Comparison of ENCODE assay signal across 8 cellular contexts in the genomic region with DNA sequence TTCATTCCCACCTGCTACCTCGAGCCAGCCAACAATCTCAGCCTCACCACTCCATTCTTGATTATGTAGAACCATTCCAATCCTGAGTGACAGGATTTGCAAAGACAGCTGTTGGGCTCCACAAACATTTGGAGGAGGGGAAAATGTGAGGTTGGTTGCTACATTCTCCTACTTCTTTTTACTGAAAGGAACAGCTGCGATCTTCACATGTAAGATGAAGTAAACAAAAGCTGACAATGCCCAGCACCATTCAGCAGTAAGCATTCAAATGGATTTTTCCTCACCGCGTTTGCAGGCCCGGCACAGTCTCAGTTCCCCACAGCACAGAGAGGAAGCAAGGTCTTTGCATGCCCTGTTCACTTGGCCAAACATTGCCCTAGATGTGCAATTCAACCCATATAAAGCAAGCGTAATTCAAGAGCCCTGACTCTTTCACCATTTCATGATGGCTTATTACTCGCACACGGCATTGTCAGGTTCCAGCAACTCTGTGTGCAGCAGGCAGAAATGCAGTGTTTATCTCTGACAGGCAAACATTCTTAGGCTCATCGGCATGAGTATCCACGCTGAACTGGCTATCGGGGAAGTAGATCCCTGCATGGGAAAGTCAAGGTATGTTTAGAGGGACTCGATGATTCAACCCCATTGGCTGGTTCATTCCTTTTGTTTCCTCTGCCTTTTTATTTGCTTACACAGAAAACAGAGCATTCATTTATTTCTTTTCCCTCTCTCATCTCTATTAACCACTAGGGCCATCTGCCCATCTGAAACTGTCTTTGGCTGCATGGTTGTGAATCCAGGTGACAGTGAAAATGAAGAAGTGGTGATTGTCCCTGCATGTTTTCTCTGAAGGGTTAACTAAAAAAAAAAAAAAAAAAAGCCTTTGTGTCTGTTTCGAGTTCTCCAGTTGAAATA.
A peak's percentile ranks its signal among the peaks of the same experiment; 100 is the strongest.
DNase-seq lines count a peak whose midpoint lies in the region; ATAC-seq, FAIRE-seq and TF ChIP-seq lines count a peak whose summit lies in the region.

No MANE protein-coding gene starts in this region.

- 39% methylated on average over 13 of the region's 13 CpGs; no CpG with 5 or more reads in 1 of the 2 experiments for WGBS in H1 (ENCODE audit: extremely low coverage in 1 of 2, insufficient coverage in 1 of 2, insufficient read length in 1 of 2, insufficient replicate concordance in 2 of 2, low coverage in 1 of 2, low lambda C conversion rate in 2 of 2, missing lambda C conversion rate in 1 of 2), 2 experiments

- H3K14ac ChIP-seq in H1 (ENCODE audit: insufficient read length) = no peak overlapping the region

- H3K23ac ChIP-seq in H1 (ENCODE audit: insufficient read length) = no peak overlapping the region

- peak overlapping the region in 2 of 4 experiments; percentile 8 to 38; a peak in 2 of 8 replicates for H3K4me3 ChIP-seq in H1 (ENCODE audit: extremely low read depth in 1 of 4, insufficient read depth in 2 of 4, low read depth in 3 of 4, low read length in 4 of 4)

- peak overlapping the region; percentile 32 to 70 for H3K4me2 ChIP-seq in H1 (ENCODE audit: insufficient read depth in 1 of 2, low read depth in 2 of 2, low read length in 2 of 2)

- DNase-seq in NCI-H1092 (lab: John Stamatoyannopoulos, UW) = peak; percentile 7
- DNase-seq in H1 (ENCODE audit: low read depth in 1 of 2, low spot score in 2 of 2) = peak; percentile 9 to 49
- peak in 7 of 10 donors; percentile 15 to 86 (median 30) for DNase-seq in posterior cingulate gyrus
- DNase-seq in stimulated activated CD4-positive, alpha-beta T cell treated with anti-CD3 and anti-CD28 coated beads, Interleukin-4, amount 100 ng/mL, for 1 hour = no peak
- DNase-seq in activated gamma-delta T cell (lab: John Stamatoyannopoulos, UW) = no peak
- DNase-seq in DMS79 (lab: John Stamatoyannopoulos, UW) = no peak

- H3K36me3 ChIP-seq in H1 (ENCODE audit: control insufficient read depth in 2 of 4, insufficient read depth in 4 of 4, low read length in 3 of 4) = no peaks in the 10 kb centered on the region

- TF ChIP-seq RAD21 in H1 (IDR thresholded peaks at IDR 0.05 in 1 of 2, conservative IDR thresholded peaks at IDR 0.05 in 1 of 2; ENCODE audit: low read depth in 2 of 2, low read length in 2 of 2) = no peak

- no peak overlapping the region for H2BK15ac ChIP-seq in H1 (ENCODE audit: low read length)

- POLR2A ChIA-PET in H1 (lab: Charles Lee; ENCODE audit: partially characterized antibody) = no interaction called here

- H4K5ac ChIP-seq in H1 (ENCODE audit: insufficient read length, low read depth, low read length) = peak overlapping the region; percentile 7

- peak overlapping the region in 1 of 4 experiments; percentile 10; a peak in 2 of 7 replicates for H3K9ac ChIP-seq in H1 (replicated peaks in 1 of 4; ENCODE audit: extremely low read depth in 1 of 4, low read depth in 3 of 4, low read length in 3 of 4)

- H2BK5ac ChIP-seq in H1 (ENCODE audit: low read depth, low read length) = peak overlapping the region; percentile 84; the same call in 1 of the 2 replicates

- H4K20me1 ChIP-seq in H1 (replicated peaks in 1 of 2; ENCODE audit: control insufficient read depth in 1 of 2, insufficient read depth in 2 of 2, low read length in 2 of 2) = no peaks in the 10 kb centered on the region

- H2BK120ac ChIP-seq in H1 (replicated peaks; ENCODE audit: low read depth, low read length) = peak overlapping the region; percentile 16

- ATAC-seq in GM21529 (IDR thresholded peaks at IDR 0.05; ENCODE audit: unreplicated experiment) = peak; percentile 38

- H3K79me1 ChIP-seq in H1 (ENCODE audit: low read depth, low read length) = no peaks in the 10 kb centered on the region

- TF ChIP-seq EP300 in H1 (IDR thresholded peaks at IDR 0.05; ENCODE audit: borderline replicate concordance in 1 of 2, low read depth in 2 of 2, low read length in 2 of 2) = no peak

- peaks cover 4 to 15% (median 15%) of the 10 kb centered on the region in 4 experiments; a peak in 6 of 7 replicates for H3K4me1 ChIP-seq in H1 (replicated peaks in 1 of 4; ENCODE audit: control insufficient read depth in 3 of 4, insufficient read depth in 4 of 4, low read length in 3 of 4)

- H2BK20ac ChIP-seq in H1 (ENCODE audit: low read length) = peak overlapping the region; percentile 81

- H4K91ac ChIP-seq in H1 (replicated peaks; ENCODE audit: insufficient read length, low read length) = peak overlapping the region; percentile 9

- H3K4ac ChIP-seq in H1 (replicated peaks; ENCODE audit: insufficient read length, low read depth, low read length) = no peak overlapping the region

- H3K9me3 ChIP-seq in H1 (ENCODE audit: insufficient read depth in 2 of 2, low read depth in 1 of 2, low read length in 1 of 2) = no peaks in the 10 kb centered on the region

- H2AFZ ChIP-seq in H1 (ENCODE audit: low read length) = peak overlapping the region; percentile 99

- peak overlapping the region; percentile 90 for H2BK12ac ChIP-seq in H1 (ENCODE audit: low read depth, low read length)

- TF ChIP-seq CTCF in H1 (IDR thresholded peaks at IDR 0.05; ENCODE audit: control extremely low read depth in 1 of 3, insufficient read depth in 1 of 3, low read depth in 1 of 3, low read length in 3 of 3) = no peak

- TF ChIP-seq POLR2A in GM10847 (IDR thresholded peaks at IDR 0.05; ENCODE audit: extremely low read depth, insufficient read length) (peak; percentile 64), H1 (IDR thresholded peaks at IDR 0.05; ENCODE audit: control extremely low read depth in 1 of 2, low read depth in 2 of 2, low read length in 2 of 2) (peak in 1 of 2 experiments; percentile 54; a peak in 1 of 3 replicates)

- no peak overlapping the region; the same call in 1 of the 2 replicates for H2AK5ac ChIP-seq in H1 (ENCODE audit: low read depth, low read length)

- peak overlapping the region; percentile 57; the same call in 1 of the 2 replicates for H4K8ac ChIP-seq in H1 (ENCODE audit: extremely low read depth, insufficient read depth, low read length)

- H3K27ac ChIP-seq in H1 (ENCODE audit: low read depth, low read length) = peak overlapping the region; percentile 84

- peak; percentile 84 for FAIRE-seq in H1 (lab: Jason Lieb, UNC)

- intact Hi-C loops in posterior cingulate gyrus (cut with DNase I) = no loop called here

- no peak overlapping the region for H3K18ac ChIP-seq in H1 (ENCODE audit: extremely low read depth, low read length)

- CTCF ChIA-PET in H1 (lab: Charles Lee; ENCODE audit: partially characterized antibody) = interaction anchor here (0.7 kb wide), 1 partner anchor 1085 kb away, joined by 3 read pairs; no protein-coding TSS in a partner anchor

- H3K79me2 ChIP-seq in H1 (ENCODE audit: control insufficient read depth in 1 of 2, insufficient read depth in 2 of 2, low read length in 2 of 2) = no peaks in the 10 kb centered on the region

- H3K27me3 ChIP-seq in H1 (replicated peaks in 1 of 4; ENCODE audit: control insufficient read depth in 3 of 4, extremely low read depth in 1 of 4, insufficient read depth in 3 of 4, low read length in 3 of 4) = no peaks in the 10 kb centered on the region

- no peaks in the 10 kb centered on the region for H3K23me2 ChIP-seq in H1 (ENCODE audit: low read depth, low read length)

- H3K56ac ChIP-seq in H1 (replicated peaks; ENCODE audit: insufficient read length, low read depth, low read length) = no peak overlapping the region

TF ChIP-seq in H1, 55 proteins besides CTCF, POLR2A, EP300 and RAD21:
- peak in 1 of 2 experiments; percentile 81; a peak in 1 of 4 replicates for TF ChIP-seq HDAC2 (IDR thresholded peaks at IDR 0.05; ENCODE audit: borderline replicate concordance in 1 of 2, low read depth in 2 of 2, low read length in 2 of 2)
- peak; percentile 37; the same call in 1 of the 2 replicates for TF ChIP-seq MAX (IDR thresholded peaks at IDR 0.05)
- no peak for TF ChIP-seq JUND (IDR thresholded peaks at IDR 0.05; ENCODE audit: low read length)
- TF ChIP-seq TCF12 (IDR thresholded peaks at IDR 0.05; ENCODE audit: low read depth, low read length) = peak; percentile 91
- TF ChIP-seq RBBP5 (IDR thresholded peaks at IDR 0.05; ENCODE audit: borderline replicate concordance, low read depth, low read length) = no peak; the same call in 1 of the 2 replicates
- TF ChIP-seq TBP (IDR thresholded peaks at IDR 0.05; ENCODE audit: low read depth, low read length) = peak; percentile 61
- TF ChIP-seq TAF1 (IDR thresholded peaks at IDR 0.05; ENCODE audit: low read depth, low read length) = peak; percentile 67
- no peak for TF ChIP-seq HDAC6 (IDR thresholded peaks at IDR 0.05; ENCODE audit: low read depth, low read length)
- TF ChIP-seq SIN3A (conservative IDR thresholded peaks at IDR 0.05 in 1 of 2, IDR thresholded peaks at IDR 0.05 in 1 of 2; ENCODE audit: low read depth in 1 of 2, low read length in 2 of 2) = peak in 1 of 2 experiments; percentile 78; a peak in 2 of 4 replicates
- 0 out of 2 replicates have a peak, but pooled peaks have one; percentile 13 for TF ChIP-seq CHD2 (IDR thresholded peaks at IDR 0.05; ENCODE audit: low read length)
- TF ChIP-seq CEBPB (IDR thresholded peaks at IDR 0.05; ENCODE audit: low read depth, low read length) = 0 out of 2 replicates have a peak, but pooled peaks have one; percentile 54
- no peak for TF ChIP-seq CTBP2 (IDR thresholded peaks at IDR 0.05; ENCODE audit: borderline replicate concordance, insufficient read depth, insufficient read length, low read length)
- TF ChIP-seq CREB1 (IDR thresholded peaks at IDR 0.05) = no peak
- peak; percentile 11 for TF ChIP-seq NANOG (IDR thresholded peaks at IDR 0.05; ENCODE audit: insufficient read depth, low read depth, low read length, poor library complexity, severe bottlenecking)

Comparison
In these comparisons a context has a peak if more than half of its experiments do, and no peak if none do; other contexts are left out.
1. DNase-seq: peak in NCI-H1092 (single experiment), H1 (2 of 2) and posterior cingulate gyrus (7 of 10); none in stimulated activated CD4-positive, alpha-beta T cell treated with anti-CD3 and anti-CD28 coated beads, Interleukin-4, amount 100 ng/mL, for 1 hour (single experiment), activated gamma-delta T cell (single experiment) and DMS79 (single experiment).